ENCODE assay signal across 1 cellular context in genomic region chr5:147509710-147510651, GRCh38.
TF ChIP-seq lines count a peak whose summit lies in the region.

TSS of gene DPYSL3 (minus strand) at chr5:147510068. CDS start at chr5:147509858, 210 bp downstream.

TF ChIP-seq in HEK293, 187 proteins besides CTCF, POLR2A, EP300 and RAD21 (continued from another document):
- TF ChIP-seq PRDM4 (tag by site-specific recombination; IDR thresholded peaks at IDR 0.05) (0 out of 2 replicates have a peak, but pooled peaks have one; percentile 8), ZNF654 (tag by site-specific recombination; IDR thresholded peaks at IDR 0.05; ENCODE audit: low read depth) (no peak), BCL11B (tag by site-specific recombination; IDR thresholded peaks at IDR 0.05; ENCODE audit: low read depth) (peak; percentile 38; the same call in 1 of the 2 replicates), KLF17 (tag by site-specific recombination; IDR thresholded peaks at IDR 0.05) (peak; percentile 13; the same call in 1 of the 2 replicates), ZNF549 (tag by site-specific recombination; IDR thresholded peaks at IDR 0.05) (no peak), PRDM6 (tag by site-specific recombination; IDR thresholded peaks at IDR 0.05) (no peak), ZNF777 (tag by site-specific recombination; IDR thresholded peaks at IDR 0.05; ENCODE audit: borderline replicate concordance) (peak; percentile 22; the same call in 1 of the 2 replicates), PRDM10 (tag by site-specific recombination; IDR thresholded peaks at IDR 0.05) (peak; percentile 25; the same call in 1 of the 2 replicates), YY1 (tag by site-specific recombination; IDR thresholded peaks at IDR 0.05) (peak; percentile 10; the same call in 1 of the 2 replicates), PATZ1 (tag by site-specific recombination; IDR thresholded peaks at IDR 0.05) (peak; percentile 63; the same call in 1 of the 2 replicates), ZNF2 (tag by site-specific recombination; IDR thresholded peaks at IDR 0.05) (peak; percentile 89; the same call in 1 of the 2 replicates), ZNF660 (tag by site-specific recombination; IDR thresholded peaks at IDR 0.05) (peak; percentile 79), ZFP37 (tag by site-specific recombination; IDR thresholded peaks at IDR 0.05) (peak; percentile 81), ZBTB8A (tag by site-specific recombination; IDR thresholded peaks at IDR 0.05) (peak; percentile 85), GLI2 (tag by site-specific recombination; IDR thresholded peaks at IDR 0.05; ENCODE audit: borderline replicate concordance, low read depth) (no peak), ZBTB17 (tag by site-specific recombination; IDR thresholded peaks at IDR 0.05) (peak; percentile 70), ZNF174 (tag by site-specific recombination; IDR thresholded peaks at IDR 0.05) (no peak), ZNF394 (tag by site-specific recombination; IDR thresholded peaks at IDR 0.05; ENCODE audit: borderline replicate concordance) (peak; percentile 57; the same call in 1 of the 2 replicates), HIC1 (tag by site-specific recombination; IDR thresholded peaks at IDR 0.05) (peak; percentile 68; the same call in 1 of the 2 replicates), SP7 (tag by site-specific recombination; IDR thresholded peaks at IDR 0.05) (peak; percentile 64; the same call in 1 of the 2 replicates), ZNF514 (tag by site-specific recombination; IDR thresholded peaks at IDR 0.05) (no peak), KLF16 (tag by site-specific recombination; IDR thresholded peaks at IDR 0.05) (peak; percentile 69), ZNF692 (tag by site-specific recombination; IDR thresholded peaks at IDR 0.05) (peak; percentile 87), ZNF629 (tag by site-specific recombination; IDR thresholded peaks at IDR 0.05) (peak; percentile 58; the same call in 1 of the 2 replicates), ZNF202 (tag by site-specific recombination; IDR thresholded peaks at IDR 0.05; ENCODE audit: borderline replicate concordance) (no peak), ZNF335 (tag by site-specific recombination; conservative IDR thresholded peaks at IDR 0.05) (peak; percentile 95), ZSCAN16 (tag by site-specific recombination; IDR thresholded peaks at IDR 0.05) (peak; percentile 45; the same call in 1 of the 2 replicates), ZXDB (tag by site-specific recombination; IDR thresholded peaks at IDR 0.05) (peak; percentile 80), SCRT2 (tag by site-specific recombination; IDR thresholded peaks at IDR 0.05) (peak; percentile 89), ZNF624 (tag by site-specific recombination; IDR thresholded peaks at IDR 0.05) (no peak), ZNF76 (tag by site-specific recombination; IDR thresholded peaks at IDR 0.05; ENCODE audit: borderline replicate concordance, low read depth) (peak; percentile 7; the same call in 1 of the 2 replicates), ZBTB21 (tag by site-specific recombination; IDR thresholded peaks at IDR 0.05) (peak; percentile 15; the same call in 1 of the 2 replicates), ZNF501 (tag by site-specific recombination; IDR thresholded peaks at IDR 0.05) (peak; percentile 24), ZNF433 (tag by site-specific recombination; IDR thresholded peaks at IDR 0.05; ENCODE audit: low read depth) (no peak), KLF10 (tag by site-specific recombination; IDR thresholded peaks at IDR 0.05) (peak; percentile 61; the same call in 1 of the 2 replicates), ZSCAN30 (tag by site-specific recombination; IDR thresholded peaks at IDR 0.05) (peak; percentile 46), ZSCAN4 (tag by site-specific recombination; IDR thresholded peaks at IDR 0.05) (peak; percentile 54), ZNF785 (tag by site-specific recombination; IDR thresholded peaks at IDR 0.05) (no peak), ZNF18 (tag by site-specific recombination; IDR thresholded peaks at IDR 0.05) (peak; percentile 95), ZNF341 (tag by site-specific recombination; IDR thresholded peaks at IDR 0.05; ENCODE audit: low read depth) (peak; percentile 37; the same call in 1 of the 2 replicates), KLF8 (tag by site-specific recombination; IDR thresholded peaks at IDR 0.05) (peak; percentile 62; the same call in 1 of the 2 replicates), TRIM28 (IDR thresholded peaks at IDR 0.05; ENCODE audit: borderline replicate concordance, low read length) (peak; percentile 54; the same call in 1 of the 2 replicates), GLIS1 (tag by site-specific recombination; IDR thresholded peaks at IDR 0.05) (peak; percentile 71), ZBTB48 (tag by site-specific recombination; IDR thresholded peaks at IDR 0.05) (peak; percentile 89), ZEB2 (tag by site-specific recombination; IDR thresholded peaks at IDR 0.05) (peak; percentile 68)
